9 cellular contexts compared by ENCODE assay signal in genomic region chr6:161169690-161170089, GRCh38.
DNase-seq lines count a peak whose midpoint lies in the region; ATAC-seq lines count a peak whose summit lies in the region.
"Had no signal": no experiment of that assay in that cellular context is flagged by ENCODE, and none has a peak within 500 bp of the region (broad histone marks: within the 10 kb centered on the region; RNA-seq: fewer than 3 reads in every experiment).

No MANE protein-coding gene starts in this region.

- H3K4me1 ChIP-seq in effector memory CD4-positive, alpha-beta T cell (ENCODE audit: control insufficient read depth, insufficient read depth, low read length, poor library complexity, severe bottlenecking), result no peaks in the 10 kb centered on the region

- H3K27ac Mint-ChIP-seq in activated T-helper 17 cell treated with anti-CD3 and anti-CD28 coated beads, Interleukin-2, amount 50 U/mL, for 72 hours, result peak overlapping the region; percentile 2
- H3K27ac Mint-ChIP-seq in memory B cell, result peak overlapping the region; percentile 19
- H3K27ac Mint-ChIP-seq: activated CD4-positive, alpha-beta memory T cell treated with anti-CD3 and anti-CD28 coated beads, Interleukin-2, amount 10 ng/mL, durations not matched to agents 7 days and 5 days had no signal

- H3K36me3 ChIP-seq in effector memory CD4-positive, alpha-beta T cell (ENCODE audit: control insufficient read depth, insufficient read depth, low read length), result no peaks in the 10 kb centered on the region

- DNase-seq in DMS 273 (lab: John Stamatoyannopoulos, UW; ENCODE audit: unreplicated experiment) (peak; percentile 88), NCI-H1092 treated with DMSO at 0.1 percent for 48 hours (lab: John Stamatoyannopoulos, UW) (peak; percentile 39), memory B cell (ENCODE audit: low spot score in 2 of 2) (no peak)
- DNase-seq in effector memory CD4-positive, alpha-beta T cell, result no peak
- no peak for DNase-seq in stimulated activated naive CD4-positive, alpha-beta T cell treated with Interleukin-2 at 50 U/mL for 16 hours (lab: John Stamatoyannopoulos, UW)
- DNase-seq: activated CD4-positive, alpha-beta memory T cell treated with anti-CD3 and anti-CD28 coated beads, Interleukin-2, amount 10 ng/mL, durations not matched to agents 7 days and 5 days had no signal

- no peaks in the 10 kb centered on the region for H3K9me3 Mint-ChIP-seq in activated T-helper 17 cell treated with anti-CD3 and anti-CD28 coated beads, Interleukin-2, amount 50 U/mL, for 72 hours
- H3K9me3 Mint-ChIP-seq in memory B cell, result no peaks in the 10 kb centered on the region

- ATAC-seq in activated T-helper 17 cell treated with anti-CD3 and anti-CD28 coated beads, Interleukin-2, amount 50 U/mL, for 72 hours (replicated peaks), result no peak
- ATAC-seq in memory B cell (ENCODE audit: low read depth) (no peak), HG02623 (IDR thresholded peaks at IDR 0.05; ENCODE audit: unreplicated experiment) (no peak), HG03457 (IDR thresholded peaks at IDR 0.05; ENCODE audit: unreplicated experiment) (no peak)

- peaks cover 16% of the 10 kb centered on the region for H3K36me3 Mint-ChIP-seq in activated T-helper 17 cell treated with anti-CD3 and anti-CD28 coated beads, Interleukin-2, amount 50 U/mL, for 72 hours (ENCODE audit: low read depth)
- no peaks in the 10 kb centered on the region for H3K36me3 Mint-ChIP-seq in memory B cell

- H3K27me3 ChIP-seq in effector memory CD4-positive, alpha-beta T cell (replicated peaks; ENCODE audit: control insufficient read depth, insufficient read depth, low read length, poor library complexity, severe bottlenecking), result no peaks in the 10 kb centered on the region

- H3K4me3 ChIP-seq in effector memory CD4-positive, alpha-beta T cell (ENCODE audit: insufficient read depth, low read depth, low read length, poor library complexity, severe bottlenecking), result no peak overlapping the region

- no peaks in the 10 kb centered on the region for H3K9me3 ChIP-seq in effector memory CD4-positive, alpha-beta T cell (ENCODE audit: control insufficient read depth, low read length)

- peaks cover 14% of the 10 kb centered on the region for H3K4me1 Mint-ChIP-seq in activated T-helper 17 cell treated with anti-CD3 and anti-CD28 coated beads, Interleukin-2, amount 50 U/mL, for 72 hours
- H3K4me1 Mint-ChIP-seq in memory B cell, result peaks cover 30% of the 10 kb centered on the region

- H3K4me3 Mint-ChIP-seq in activated T-helper 17 cell treated with anti-CD3 and anti-CD28 coated beads, Interleukin-2, amount 50 U/mL, for 72 hours, result no peak overlapping the region
- H3K4me3 Mint-ChIP-seq in memory B cell, result peak overlapping the region; percentile 62
- H3K4me3 Mint-ChIP-seq: activated CD4-positive, alpha-beta memory T cell treated with anti-CD3 and anti-CD28 coated beads, Interleukin-2, amount 10 ng/mL, durations not matched to agents 7 days and 5 days had no signal

- H3K27ac ChIP-seq in effector memory CD4-positive, alpha-beta T cell (ENCODE audit: insufficient read depth, low read length, poor library complexity, severe bottlenecking), result no peak overlapping the region

- no peaks in the 10 kb centered on the region for H3K27me3 Mint-ChIP-seq in activated T-helper 17 cell treated with anti-CD3 and anti-CD28 coated beads, Interleukin-2, amount 50 U/mL, for 72 hours
- H3K27me3 Mint-ChIP-seq in memory B cell, result no peaks in the 10 kb centered on the region
- H3K27me3 Mint-ChIP-seq: activated CD4-positive, alpha-beta memory T cell treated with anti-CD3 and anti-CD28 coated beads, Interleukin-2, amount 10 ng/mL, durations not matched to agents 7 days and 5 days had no signal

Comparison
In these comparisons a context has a peak if more than half of its experiments do, and no peak if none do; other contexts are left out.
1. DNase-seq: peak in DMS 273 (single experiment) and NCI-H1092 treated with DMSO at 0.1 percent for 48 hours (single experiment); none in memory B cell (0 of 2), effector memory CD4-positive, alpha-beta T cell (0 of 3) and stimulated activated naive CD4-positive, alpha-beta T cell treated with Interleukin-2 at 50 U/mL for 16 hours (single experiment).